ENCODE assay signal across 8 cellular contexts in the genomic region with DNA sequence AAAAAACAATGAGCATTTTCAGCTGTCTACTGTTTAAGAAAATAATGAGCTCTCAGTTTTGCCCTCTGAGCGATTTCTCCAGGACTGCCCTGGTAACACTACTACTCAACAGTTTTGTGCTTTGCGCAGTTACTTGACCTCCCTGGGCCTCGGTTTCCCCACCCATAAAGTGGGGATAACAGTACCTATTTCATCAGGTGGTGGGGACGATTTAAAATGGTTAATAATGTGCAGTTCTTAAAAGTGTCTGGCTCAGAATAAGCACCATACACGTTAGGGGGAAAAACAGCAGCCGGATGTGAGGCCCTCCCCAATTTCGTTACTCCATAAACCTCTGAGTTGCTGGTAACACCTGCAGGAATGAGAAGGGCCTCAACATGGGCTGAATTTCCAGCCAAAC. TPM values are rescaled to one million over a fixed set of nuclear protein-coding genes. Genes with fewer than 3 reads are reported as not detected.
A peak's percentile ranks its signal among the peaks of the same experiment; 100 is the strongest.
DNase-seq lines count a peak whose midpoint lies in the region; ATAC-seq and TF ChIP-seq lines count a peak whose summit lies in the region.

No MANE protein-coding gene starts in this region.

- TF ChIP-seq CTCF in liver (IDR thresholded peaks at IDR 0.05; ENCODE audit: low read depth, low read length, missing input control) = no peak
- TF ChIP-seq CTCF in left lung (IDR thresholded peaks at IDR 0.05) = no peak

- H3K4me1 Mint-ChIP-seq in activated CD4-positive, alpha-beta T cell treated with anti-CD3 and anti-CD28 coated beads, Interleukin-2, amount 10 ng/mL, durations not matched to agents 7 days and 5 days = peaks cover 34% of the 10 kb centered on the region

- DNase-seq in activated CD4-positive, alpha-beta T cell treated with anti-CD3 and anti-CD28 coated beads, Interleukin-2, amount 10 ng/mL, durations not matched to agents 7 days and 5 days = no peak
- DNase-seq in activated CD4-positive, alpha-beta T cell treated with anti-CD3 and anti-CD28 coated beads for 48 hours = no peak
- DNase-seq in GF-D8 (lab: John Stamatoyannopoulos, UW) (no peak), left lung (no peak)

- H3K9me3 Mint-ChIP-seq in activated CD4-positive, alpha-beta T cell treated with anti-CD3 and anti-CD28 coated beads, Interleukin-2, amount 10 ng/mL, durations not matched to agents 7 days and 5 days = peaks cover 6% of the 10 kb centered on the region

- peak overlapping the region; percentile 85 to 99 for H3K9ac ChIP-seq in liver (ENCODE audit: low read depth in 1 of 2, low read length in 2 of 2)

- H3K27ac ChIP-seq in angular gyrus (ENCODE audit: low read depth, low read length) (peak overlapping the region; percentile 98), liver (ENCODE audit: low read depth in 1 of 2, low read length in 2 of 2) (peak overlapping the region; percentile 99 to 100), temporal lobe (ENCODE audit: low read depth, low read length) (peak overlapping the region; percentile 50), left lung (peak overlapping the region in 1 of 2 donors; percentile 97)

- peaks cover 6% of the 10 kb centered on the region for H3K36me3 Mint-ChIP-seq in activated CD4-positive, alpha-beta T cell treated with anti-CD3 and anti-CD28 coated beads, Interleukin-2, amount 10 ng/mL, durations not matched to agents 7 days and 5 days (ENCODE audit: low read depth)

- peak overlapping the region; percentile 88 for H3K4me3 Mint-ChIP-seq in activated CD4-positive, alpha-beta T cell treated with anti-CD3 and anti-CD28 coated beads, Interleukin-2, amount 10 ng/mL, durations not matched to agents 7 days and 5 days

- no peak for ATAC-seq in left lung
- no peak for ATAC-seq in GM21447 (IDR thresholded peaks at IDR 0.05; ENCODE audit: unreplicated experiment)

- peak overlapping the region; percentile 90 for H3K27ac Mint-ChIP-seq in activated CD4-positive, alpha-beta T cell treated with anti-CD3 and anti-CD28 coated beads, Interleukin-2, amount 10 ng/mL, durations not matched to agents 7 days and 5 days

- CTCF ChIA-PET in activated CD4-positive, alpha-beta T cell treated with anti-CD3 and anti-CD28 coated beads, Interleukin-2, amount 10 ng/mL, durations not matched to agents 7 days and 5 days (lab: Charles Lee) = interaction anchor here (3.7 kb wide), 1 partner anchor 12 kb away, joined by 26 read pairs; no protein-coding TSS in a partner anchor

- no peaks in the 10 kb centered on the region for H3K27me3 ChIP-seq in liver (ENCODE audit: control insufficient read depth in 4 of 4, insufficient read depth in 4 of 4, low read length in 3 of 4)
- no peaks in the 10 kb centered on the region for H3K27me3 ChIP-seq in left lung

- WGBS in liver = 52% methylated on average over 7 of the region's 7 CpGs

- POLR2A ChIA-PET in activated CD4-positive, alpha-beta T cell treated with anti-CD3 and anti-CD28 coated beads, Interleukin-2, amount 10 ng/mL, durations not matched to agents 7 days and 5 days (lab: Charles Lee) = interaction anchor here (0.6 kb wide), 1 partner anchor 11 kb away, joined by 4 read pairs; no protein-coding TSS in a partner anchor

- H3K9me3 ChIP-seq in liver (ENCODE audit: control insufficient read depth in 4 of 4, low read length in 3 of 4) (no peaks in the 10 kb centered on the region), left lung (no peaks in the 10 kb centered on the region)

- peak overlapping the region; percentile 71 to 87 (median 85) for H3K4me3 ChIP-seq in liver (ENCODE audit: low read depth in 1 of 3, low read length in 3 of 3)
- peak overlapping the region in 1 of 2 donors; percentile 86 for H3K4me3 ChIP-seq in left lung

- H3K27me3 Mint-ChIP-seq in activated CD4-positive, alpha-beta T cell treated with anti-CD3 and anti-CD28 coated beads, Interleukin-2, amount 10 ng/mL, durations not matched to agents 7 days and 5 days = peaks cover 3% of the 10 kb centered on the region

- H3K4me1 ChIP-seq in liver (ENCODE audit: control insufficient read depth in 4 of 4, insufficient read depth in 4 of 4, low read length in 3 of 4) (peaks cover 2 to 41% (median 17%) of the 10 kb centered on the region in 4 donors), left lung (peaks cover 0 to 23% of the 10 kb centered on the region in 2 donors)

- TF ChIP-seq RAD21 in liver (IDR thresholded peaks at IDR 0.05) = no peak

- H3K36me3 ChIP-seq in liver (ENCODE audit: control insufficient read depth in 4 of 4, insufficient read depth in 3 of 4, low read depth in 1 of 4, low read length in 3 of 4) (no peaks in the 10 kb centered on the region), left lung (no peaks in the 10 kb centered on the region)

- intact Hi-C loops in left lung (cut with DNase I) = no loop called here

TF ChIP-seq in liver, 16 proteins besides CTCF, POLR2A, EP300 and RAD21:
- TF ChIP-seq FOXA1 (IDR thresholded peaks at IDR 0.05) = no peak

RNA-seq across cellular contexts. Expression of a gene that starts 1.1 kb away (rescaled TPM):
- total RNA-seq in activated CD4-positive, alpha-beta T cell treated with anti-CD3 and anti-CD28 coated beads, Interleukin-2, amount 10 ng/mL, durations not matched to agents 7 days and 5 days = 10 to 100 TPM; 14.3 to 19.4 TPM
- total RNA-seq in liver = 10 to 100 TPM in 1 of 2 donors, 1 to 10 TPM in 1; 9.6 to 12.6 TPM
- polyA plus RNA-seq in liver = 1 to 10 TPM; 7.5 to 8.1 TPM
- total RNA-seq in temporal lobe = 12.8 TPM
- total RNA-seq in left lung = 1 to 10 TPM; 9.0 to 9.2 TPM

RNA-seq across cellular contexts. Expression of a gene that starts 41.9 kb away (rescaled TPM):
- total RNA-seq in activated CD4-positive, alpha-beta T cell treated with anti-CD3 and anti-CD28 coated beads, Interleukin-2, amount 10 ng/mL, durations not matched to agents 7 days and 5 days = 10 to 100 TPM; 53.5 to 57.7 TPM
- total RNA-seq in liver = 10 to 100 TPM; 25.6 to 43.0 TPM
- 10 to 100 TPM; 27.1 to 34.9 TPM for polyA plus RNA-seq in liver
- total RNA-seq in temporal lobe = 44.7 TPM
- 10 to 100 TPM; 49.5 to 56.3 TPM for total RNA-seq in left lung
